Comparison of ENCODE assay signal across 13 cellular contexts in the genomic region with DNA sequence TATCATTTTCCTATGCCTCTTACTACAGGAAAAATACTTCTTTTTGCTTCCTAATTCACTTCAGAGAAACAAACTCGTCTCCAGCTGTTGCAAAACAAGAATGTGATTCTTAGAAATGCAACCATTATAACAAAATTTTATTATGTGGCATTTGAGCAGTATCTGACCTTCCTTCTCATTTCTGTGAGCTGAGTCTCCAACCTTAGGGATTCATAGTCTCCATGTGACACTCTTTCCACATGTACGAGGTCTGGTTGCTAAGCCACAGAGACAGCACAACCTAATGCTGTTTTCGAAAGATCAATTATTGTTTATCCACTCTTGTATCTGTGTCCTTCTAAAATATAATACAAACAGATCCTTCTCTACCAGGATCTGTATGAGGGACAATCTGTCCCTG.
DNase-seq lines count a peak whose midpoint lies in the region; ATAC-seq and TF ChIP-seq lines count a peak whose summit lies in the region.
"Had no signal": no experiment of that assay in that cellular context is flagged by ENCODE, and none has a peak within 500 bp of the region (broad histone marks: within the 10 kb centered on the region; RNA-seq: fewer than 3 reads in every experiment).

No MANE protein-coding gene starts in this region.

- no peaks in the 10 kb centered on the region for H3K9me3 Mint-ChIP-seq in activated T-helper 2 cell treated with anti-CD3 and anti-CD28 coated beads, Interferon-gamma antibody, Interleukin-2, Interleukin-4, amounts not matched to agents 10 μg/mL and 5 μg/mL and 100 μg/mL, durations not matched to agents 14 hours and 24 hours and 36 hours
- H3K9me3 Mint-ChIP-seq: CD8-positive, alpha-beta memory T cell had no signal

- H3K4me3 Mint-ChIP-seq in activated T-helper 2 cell treated with anti-CD3 and anti-CD28 coated beads, Interferon-gamma antibody, Interleukin-2, Interleukin-4, amounts not matched to agents 10 μg/mL and 5 μg/mL and 100 μg/mL, durations not matched to agents 14 hours and 24 hours and 36 hours (ENCODE audit: low read depth), result no peak overlapping the region
- H3K4me3 Mint-ChIP-seq: CD8-positive, alpha-beta memory T cell had no signal

- H2AFZ ChIP-seq in IMR-90 (replicated peaks; ENCODE audit: low read length, poor library complexity), result no peak overlapping the region
- no peak overlapping the region for H2AFZ ChIP-seq in osteoblast (ENCODE audit: low read length)

- no peaks in the 10 kb centered on the region; a peak in 1 of 4 replicates for H3K79me1 ChIP-seq in IMR-90 (ENCODE audit: low read depth in 1 of 2, low read length in 2 of 2)

- H3K9me3 ChIP-seq in IMR-90 (ENCODE audit: control insufficient read depth, insufficient read depth, low read length) (no peaks in the 10 kb centered on the region), osteoblast (ENCODE audit: low read depth, low read length) (no peaks in the 10 kb centered on the region)
- H3K9me3 ChIP-seq: BLaER1, Caco-2, HAP-1 had no signal

- peak overlapping the region; percentile 90; the same call in 1 of the 3 replicates for H2BK15ac ChIP-seq in IMR-90 (ENCODE audit: low read depth, low read length)

- peak overlapping the region; percentile 75; the same call in 1 of the 2 replicates for H2BK20ac ChIP-seq in IMR-90 (ENCODE audit: low read depth, low read length)

- POLR2A ChIA-PET in BJ (lab: Charles Lee) (no interaction called here), IMR-90 (lab: Charles Lee; ENCODE audit: unreplicated experiment) (no interaction called here)

- no TSS peak for BruUV-seq in IMR-90 (replicated peaks; lab: Mats Ljungman, UMichigan)

- TF ChIP-seq RAD21 in IMR-90 (IDR thresholded peaks at IDR 0.05; ENCODE audit: low read length), result no peak

- TF ChIP-seq CTCF in BJ (IDR thresholded peaks at IDR 0.05; ENCODE audit: insufficient read depth, low read depth, low read length) (no peak), IMR-90 (conservative IDR thresholded peaks at IDR 0.05; ENCODE audit: low read depth, low read length) (no peak), fibroblast of mammary gland (conservative IDR thresholded peaks at IDR 0.05; ENCODE audit: control insufficient read depth, insufficient read depth, low read depth, low read length) (no peak), osteoblast (IDR thresholded peaks at IDR 0.05; ENCODE audit: extremely low read depth, low read depth, low read length) (no peak)

- no peak overlapping the region; the same call in 1 of the 2 replicates for H3K56ac ChIP-seq in IMR-90 (ENCODE audit: extremely low read depth, insufficient read depth, low read length)

- H3K4me2 ChIP-seq in IMR-90 (ENCODE audit: low read depth, low read length) (no peak overlapping the region), osteoblast (ENCODE audit: insufficient read depth, low read length) (no peak overlapping the region)
- H3K4me2 ChIP-seq: BLaER1 had no signal

- H3K4me1 Mint-ChIP-seq in activated T-helper 2 cell treated with anti-CD3 and anti-CD28 coated beads, Interferon-gamma antibody, Interleukin-2, Interleukin-4, amounts not matched to agents 10 μg/mL and 5 μg/mL and 100 μg/mL, durations not matched to agents 14 hours and 24 hours and 36 hours (ENCODE audit: low read depth), result no peaks in the 10 kb centered on the region
- H3K4me1 Mint-ChIP-seq: CD8-positive, alpha-beta memory T cell had no signal

- H3K4me3 ChIP-seq in BJ (ENCODE audit: low read depth, low read length) (no peak overlapping the region), IMR-90 (ENCODE audit: insufficient read depth, low read depth, low read length) (no peak overlapping the region), fibroblast of mammary gland (ENCODE audit: control insufficient read depth, low read depth, low read length) (no peak overlapping the region), osteoblast (ENCODE audit: insufficient read depth, low read length) (no peak overlapping the region)
- H3K4me3 ChIP-seq: BLaER1, HAP-1 had no signal

- peak overlapping the region in 1 of 2 experiments; percentile 56; a peak in 1 of 4 replicates for H4K8ac ChIP-seq in IMR-90 (ENCODE audit: low read depth in 2 of 2, low read length in 2 of 2)

- dilution Hi-C loops in IMR-90 (cut with HindIII; ENCODE audit: low sequenced_read_pairs, unreplicated experiment), result no loop called here

- H3K14ac ChIP-seq in IMR-90 (replicated peaks; ENCODE audit: low read depth, low read length), result peak overlapping the region; percentile 64; the same call in 1 of the 2 replicates

- H4K20me1 ChIP-seq in IMR-90 (ENCODE audit: insufficient read depth, low read length) (no peaks in the 10 kb centered on the region), osteoblast (ENCODE audit: insufficient read depth, low read length) (no peaks in the 10 kb centered on the region)
- H4K20me1 ChIP-seq: BLaER1 had no signal

- peak overlapping the region; percentile 70; the same call in 1 of the 2 replicates for H2BK120ac ChIP-seq in IMR-90 (ENCODE audit: low read depth, low read length)

- no peaks in the 10 kb centered on the region for H3K27me3 ChIP-seq in BJ (ENCODE audit: control insufficient read depth, insufficient read depth, low read length)
- H3K27me3 ChIP-seq in IMR-90 (ENCODE audit: control insufficient read depth, insufficient read depth, low read length), result no peaks in the 10 kb centered on the region
- no peaks in the 10 kb centered on the region for H3K27me3 ChIP-seq in osteoblast (ENCODE audit: insufficient read depth, low read length)
- H3K27me3 ChIP-seq: BLaER1 had no signal

- CTCF ChIA-PET in BJ (lab: Yijun Ruan, JAX) (no interaction called here), IMR-90 (lab: Yijun Ruan, JAX) (no interaction called here)

- H3K79me2 ChIP-seq in osteoblast (ENCODE audit: insufficient read depth, low read length), result no peaks in the 10 kb centered on the region

- H3K36me3 Mint-ChIP-seq in activated T-helper 2 cell treated with anti-CD3 and anti-CD28 coated beads, Interferon-gamma antibody, Interleukin-2, Interleukin-4, amounts not matched to agents 10 μg/mL and 5 μg/mL and 100 μg/mL, durations not matched to agents 14 hours and 24 hours and 36 hours (ENCODE audit: low read depth), result no peaks in the 10 kb centered on the region
- H3K36me3 Mint-ChIP-seq: CD8-positive, alpha-beta memory T cell had no signal

- intact Hi-C loops in IMR-90 (cut with micrococcal nuclease), result no loop called here
- intact Hi-C loops in activated T-helper 2 cell treated with anti-CD3 and anti-CD28 coated beads, Interferon-gamma antibody, Interleukin-2, Interleukin-4, amounts not matched to agents 10 μg/mL and 5 μg/mL and 100 μg/mL, durations not matched to agents 14 hours and 24 hours and 36 hours (cut with micrococcal nuclease), result no loop called here

- peak overlapping the region; percentile 61; the same call in 1 of the 2 replicates for H2AK5ac ChIP-seq in IMR-90 (ENCODE audit: low read depth, low read length)

- no peak overlapping the region for H4K5ac ChIP-seq in IMR-90 (ENCODE audit: low read depth, low read length)

- no peak overlapping the region for H3K23ac ChIP-seq in IMR-90 (ENCODE audit: low read depth, low read length)

- H2BK5ac ChIP-seq in IMR-90 (ENCODE audit: low read depth, low read length, poor library complexity, severe bottlenecking), result peak overlapping the region; percentile 33

- peaks cover 4% of the 10 kb centered on the region; the same call in 1 of the 2 replicates for H3K4me1 ChIP-seq in IMR-90 (ENCODE audit: control insufficient read depth, insufficient read depth, low read length)
- H3K4me1 ChIP-seq in osteoblast (ENCODE audit: insufficient read depth, low read length), result peaks cover 46% of the 10 kb centered on the region
- H3K4me1 ChIP-seq: BLaER1, Caco-2, HAP-1 had no signal

- H3K27me3 Mint-ChIP-seq in activated T-helper 2 cell treated with anti-CD3 and anti-CD28 coated beads, Interferon-gamma antibody, Interleukin-2, Interleukin-4, amounts not matched to agents 10 μg/mL and 5 μg/mL and 100 μg/mL, durations not matched to agents 14 hours and 24 hours and 36 hours (ENCODE audit: low read depth), result peaks cover 1% of the 10 kb centered on the region

- no peaks in the 10 kb centered on the region for H3K36me3 ChIP-seq in BJ (ENCODE audit: control insufficient read depth, insufficient read depth, low read length)
- no peaks in the 10 kb centered on the region for H3K36me3 ChIP-seq in IMR-90 (ENCODE audit: control insufficient read depth, insufficient read depth, low read length)
- H3K36me3 ChIP-seq in osteoblast (ENCODE audit: insufficient read depth, low read length), result no peaks in the 10 kb centered on the region
- H3K36me3 ChIP-seq: BLaER1, HAP-1 had no signal

- ATAC-seq in IMR-90 (ENCODE audit: low read depth), result no peak
- ATAC-seq in activated CD4-positive, CD25-positive, alpha-beta regulatory T cell treated with anti-CD3 and anti-CD28 coated beads, Interleukin-2, amount 50 U/mL, for 24 hours, result no peak

- H3K27ac Mint-ChIP-seq in activated T-helper 2 cell treated with anti-CD3 and anti-CD28 coated beads, Interferon-gamma antibody, Interleukin-2, Interleukin-4, amounts not matched to agents 10 μg/mL and 5 μg/mL and 100 μg/mL, durations not matched to agents 14 hours and 24 hours and 36 hours, result no peak overlapping the region
- H3K27ac Mint-ChIP-seq: CD8-positive, alpha-beta memory T cell had no signal

- peak overlapping the region; percentile 39; the same call in 1 of the 2 replicates for H4K91ac ChIP-seq in IMR-90 (ENCODE audit: insufficient read depth, low read depth, low read length)

- H3K9me1 ChIP-seq in IMR-90 (ENCODE audit: insufficient read depth, low read length), result no peaks in the 10 kb centered on the region

- H3K4ac ChIP-seq in IMR-90 (ENCODE audit: low read depth, low read length), result peak overlapping the region; percentile 42; the same call in 1 of the 2 replicates

- DNase-seq in BJ (ENCODE audit: low read depth) (peak; percentile 40), IMR-90 (no peak), fibroblast of mammary gland (ENCODE audit: low read depth) (peak; percentile 20), osteoblast (ENCODE audit: insufficient read length, low spot score, missing footprints) (no peak), LoVo (ENCODE audit: low spot score) (no peak), ACHN (no peak)
- DNase-seq in activated T-helper 2 cell treated with anti-CD3 and anti-CD28 coated beads, Interferon-gamma antibody, Interleukin-2, Interleukin-4, amounts not matched to agents 10 μg/mL and 5 μg/mL and 100 μg/mL, durations not matched to agents 14 hours and 24 hours and 36 hours (ENCODE audit: low spot score), result no peak
- DNase-seq: Caco-2; CD8-positive, alpha-beta memory T cell; DMS53 had no signal

- H2AK9ac ChIP-seq in IMR-90 (replicated peaks; ENCODE audit: low read depth, low read length, poor library complexity), result no peak overlapping the region

- in situ Hi-C loops in IMR-90 (cut with MboI; ENCODE audit: low sequenced_read_pairs) (no loop called here), ACHN (cut with HindIII; ENCODE audit: low pct_ligation_motif_present, low pct_unique_long_range_greater_than_20kb, low sequenced_read_pairs) (no loop called here)

- WGBS in IMR-90 (ENCODE audit: extremely low coverage in 2 of 2, insufficient read length in 1 of 2), 2 experiments, result 50% methylated on average over 2 of the region's 3 CpGs; no CpG with 5 or more reads in 1 of the 2 experiments

- H3K27ac ChIP-seq in IMR-90 (ENCODE audit: insufficient read depth, low read length) (no peak overlapping the region), osteoblast (ENCODE audit: low read depth, low read length) (peak overlapping the region; percentile 45)
- H3K27ac ChIP-seq: BLaER1 had no signal

- no peak overlapping the region for H3K9ac ChIP-seq in IMR-90 (ENCODE audit: low read depth, low read length)
- H3K9ac ChIP-seq: BLaER1 had no signal

- TF ChIP-seq POLR2A in IMR-90 (IDR thresholded peaks at IDR 0.05; ENCODE audit: low read depth, low read length), result no peak

- peak overlapping the region; percentile 80; the same call in 1 of the 2 replicates for H3K18ac ChIP-seq in IMR-90 (ENCODE audit: low read depth, low read length)

Comparison
In these comparisons a context has a peak if more than half of its experiments do, and no peak if none do; other contexts are left out.
1. DNase-seq: peak in BJ (single experiment) and fibroblast of mammary gland (single experiment); none in IMR-90 (single experiment), osteoblast (single experiment), activated T-helper 2 cell treated with anti-CD3 and anti-CD28 coated beads, Interferon-gamma antibody, Interleukin-2, Interleukin-4, amounts not matched to agents 10 μg/mL and 5 μg/mL and 100 μg/mL, durations not matched to agents 14 hours and 24 hours and 36 hours (single experiment), LoVo (single experiment) and ACHN (single experiment).